ENCODE assay signal across 9 cellular contexts in genomic region chr1:64505944-64506658, GRCh38. TPM values are rescaled to one million over a fixed set of nuclear protein-coding genes. Genes with fewer than 3 reads are reported as not detected.
DNase-seq lines count a peak whose midpoint lies in the region; ATAC-seq, FAIRE-seq and TF ChIP-seq lines count a peak whose summit lies in the region.
"Had no signal": no experiment of that assay in that cellular context is flagged by ENCODE, and none has a peak within 500 bp of the region (broad histone marks: within the 10 kb centered on the region; RNA-seq: fewer than 3 reads in every experiment).

No MANE protein-coding gene starts in this region.

- H3K9me3 ChIP-seq in endothelial cell of umbilical vein (replicated peaks; ENCODE audit: control insufficient read depth, insufficient read depth, low read length) (no peaks in the 10 kb centered on the region), neural progenitor cell (ENCODE audit: low read depth) (no peaks in the 10 kb centered on the region)

- no peak overlapping the region for H3K27ac ChIP-seq in endothelial cell of umbilical vein (ENCODE audit: insufficient read depth, low read depth, low read length)
- no peak overlapping the region for H3K27ac ChIP-seq in neural progenitor cell

- no peaks in the 10 kb centered on the region for H3K27me3 ChIP-seq in endothelial cell of umbilical vein (ENCODE audit: control insufficient read depth in 2 of 2, insufficient read depth in 2 of 2, low read length in 2 of 2)
- no peaks in the 10 kb centered on the region for H3K27me3 ChIP-seq in neural progenitor cell

- peak overlapping the region; percentile 57 for H2AFZ ChIP-seq in endothelial cell of umbilical vein (ENCODE audit: low read depth, low read length)
- H2AFZ ChIP-seq in neural progenitor cell (replicated peaks): no peak overlapping the region

- H3K4me1 Mint-ChIP-seq in neural progenitor cell: peaks cover 94% of the 10 kb centered on the region

- TF ChIP-seq POLR2A in endothelial cell of umbilical vein (IDR thresholded peaks at IDR 0.05; ENCODE audit: low read depth, low read length): no peak

- TF ChIP-seq CTCF in endothelial cell of umbilical vein (IDR thresholded peaks at IDR 0.05; ENCODE audit: extremely low read depth in 1 of 2, insufficient read depth in 1 of 2, low read depth in 1 of 2, low read length in 2 of 2): no peak
- no peak for TF ChIP-seq CTCF in neural progenitor cell (IDR thresholded peaks at IDR 0.05)
- TF ChIP-seq CTCF in GM13977 (IDR thresholded peaks at IDR 0.05; ENCODE audit: extremely low read depth, insufficient read depth, missing control alignments): no peak

- H3K9me3 Mint-ChIP-seq in neural progenitor cell: no peaks in the 10 kb centered on the region

- peak overlapping the region; percentile 80 for H3K4me3 Mint-ChIP-seq in neural progenitor cell

- in situ Hi-C loops in GM13977 (cut with MboI; ENCODE audit: low pct_unique_long_range_greater_than_20kb, low sequenced_read_pairs, unreplicated experiment): no loop called here

- H3F3A ChIP-seq in neural progenitor cell (ENCODE audit: low read depth): peaks cover 40% of the 10 kb centered on the region

- FAIRE-seq in endothelial cell of umbilical vein (lab: Jason Lieb, UNC): no peak

- DNase-seq in stimulated activated naive CD4-positive, alpha-beta T cell (lab: John Stamatoyannopoulos, UW): peak; percentile 20 to 74 (median 56)
- DNase-seq in stimulated activated naive CD4-positive, alpha-beta T cell treated with Interleukin-2 at 50 U/mL for 16 hours (lab: John Stamatoyannopoulos, UW): no peak
- peak; percentile 37 for DNase-seq in activated CD4-positive, CD25-positive, alpha-beta regulatory T cell treated with anti-CD3 and anti-CD28 coated beads, Interleukin-2, amount 50 U/mL, for 72 hours
- DNase-seq in endothelial cell of umbilical vein (ENCODE audit: low read depth, low spot score): no peak
- no peak for DNase-seq in neural progenitor cell (ENCODE audit: low spot score)
- no peak for DNase-seq in C1 segment of cervical spinal cord (lab: John Stamatoyannopoulos, UW)
- DNase-seq in GM13977 (ENCODE audit: low spot score): no peak
- DNase-seq: DND-41 had no signal

- BruUV-seq in endothelial cell of umbilical vein (replicated peaks; lab: Mats Ljungman, UMichigan): no TSS peak

- H3K4me3 ChIP-seq in endothelial cell of umbilical vein (replicated peaks in 1 of 3; ENCODE audit: insufficient read depth in 1 of 3, low read depth in 1 of 3, low read length in 3 of 3) (peak overlapping the region in 1 of 3 experiments; percentile 41), neural progenitor cell (peak overlapping the region; percentile 42)

- H3K4me1 ChIP-seq in endothelial cell of umbilical vein (ENCODE audit: control insufficient read depth, extremely low read depth, insufficient read depth, low read length) (peaks cover 20% of the 10 kb centered on the region), neural progenitor cell (peaks cover 78% of the 10 kb centered on the region)

- H3K79me2 ChIP-seq in endothelial cell of umbilical vein (ENCODE audit: control insufficient read depth, insufficient read depth, low read length) (no peaks in the 10 kb centered on the region), neural progenitor cell (ENCODE audit: low read depth) (peaks cover 94% of the 10 kb centered on the region)

- H3K4me2 ChIP-seq in endothelial cell of umbilical vein (ENCODE audit: insufficient read depth, low read length) (peak overlapping the region; percentile 21), neural progenitor cell (peak overlapping the region; percentile 83)

- POLR2A ChIA-PET in endothelial cell of umbilical vein (lab: Charles Lee): no interaction called here

- no peaks in the 10 kb centered on the region for H3K36me3 ChIP-seq in endothelial cell of umbilical vein (ENCODE audit: control insufficient read depth in 2 of 2, extremely low read depth in 1 of 2, insufficient read depth in 2 of 2, low read length in 2 of 2)
- H3K36me3 ChIP-seq in neural progenitor cell: no peaks in the 10 kb centered on the region

- H3K9me1 ChIP-seq in endothelial cell of umbilical vein (replicated peaks; ENCODE audit: control insufficient read depth, extremely low read depth, insufficient read depth, low read length): no peaks in the 10 kb centered on the region

- H3K27ac Mint-ChIP-seq in neural progenitor cell: peak overlapping the region; percentile 95

- CTCF ChIA-PET in endothelial cell of umbilical vein (lab: Charles Lee): interaction anchor here (1.3 to 1.4 kb wide), 2 partner anchors 11 kb away, joined by 3 to 5 read pairs; no protein-coding TSS in a partner anchor

- no peak overlapping the region for H3K9ac ChIP-seq in endothelial cell of umbilical vein (replicated peaks; ENCODE audit: extremely low read depth, insufficient read depth, low read length)
- H3K9ac ChIP-seq in neural progenitor cell: no peak overlapping the region

- no peak for ATAC-seq in HG02610 (IDR thresholded peaks at IDR 0.05; ENCODE audit: unreplicated experiment)

- H4K20me1 ChIP-seq in endothelial cell of umbilical vein (replicated peaks; ENCODE audit: control insufficient read depth, extremely low read depth, insufficient read depth, low read length) (no peaks in the 10 kb centered on the region), neural progenitor cell (ENCODE audit: low read depth) (peaks cover 27% of the 10 kb centered on the region)

- H3K27me3 Mint-ChIP-seq in neural progenitor cell (ENCODE audit: insufficient read depth, low read depth): no peaks in the 10 kb centered on the region

- H3K36me3 Mint-ChIP-seq in neural progenitor cell: peaks cover 10% of the 10 kb centered on the region

- intact Hi-C loops in endothelial cell of umbilical vein (cut with micrococcal nuclease): no loop called here

- dilution Hi-C loops in endothelial cell of umbilical vein (cut with MboI; ENCODE audit: extremely low pct_ligation_motif_present, low sequenced_read_pairs): no loop called here

TF ChIP-seq in endothelial cell of umbilical vein, 7 proteins besides CTCF, POLR2A, EP300 and RAD21:
- TF ChIP-seq MYC (IDR thresholded peaks at IDR 0.05; ENCODE audit: low read depth, low read length): no peak
- no peak for TF ChIP-seq MAX (IDR thresholded peaks at IDR 0.05; ENCODE audit: insufficient read depth, insufficient read length)
- no peak for TF ChIP-seq POLR2AphosphoS5 (IDR thresholded peaks at IDR 0.05; ENCODE audit: insufficient read depth, low read depth, low read length)
- TF ChIP-seq EZH2 (IDR thresholded peaks at IDR 0.05; ENCODE audit: borderline replicate concordance, low read depth, low read length, severe bottlenecking): no peak
- no peak for TF ChIP-seq FOS (IDR thresholded peaks at IDR 0.05; ENCODE audit: borderline replicate concordance, insufficient read depth, low read length)
- TF ChIP-seq GATA2 (IDR thresholded peaks at IDR 0.05; ENCODE audit: insufficient read depth, insufficient read length, low read depth, low read length): no peak
- TF ChIP-seq JUN (IDR thresholded peaks at IDR 0.05; ENCODE audit: borderline replicate concordance, insufficient read depth, insufficient read length, low read depth): no peak

RNA-seq across cellular contexts. Expression of gene CACHD1, which starts 36.2 kb away (rescaled TPM):
- 8.7 and 9.3 TPM in 2 replicates for total RNA-seq in endothelial cell of umbilical vein
- polyA plus RNA-seq in endothelial cell of umbilical vein: 2.1 and 3.6 TPM in 2 replicates
- 2.6 and 3.0 TPM in 2 replicates for polyA plus RNA-seq in endothelial cell of umbilical vein (2011; cell fraction: cytosol; rRNA removed)
- polyA plus RNA-seq in endothelial cell of umbilical vein (2011; cell fraction: nucleus; rRNA removed): 8.9 and 9.0 TPM in 2 replicates
- 4.8 and 7.0 TPM in 2 replicates for polyA plus RNA-seq in endothelial cell of umbilical vein (2012)
- polyA minus RNA-seq in endothelial cell of umbilical vein: 8.9 and 12.7 TPM in 2 replicates
- polyA minus RNA-seq in endothelial cell of umbilical vein (2011; cell fraction: cytosol; rRNA and poly(A)+ RNA removed): not detected
- polyA minus RNA-seq in endothelial cell of umbilical vein (2011; cell fraction: nucleus; rRNA and poly(A)+ RNA removed): 10.9 and 17.8 TPM in 2 replicates
- total RNA-seq in neural progenitor cell (ENCODE audit: low replicate concordance): 49.9 and 61.0 TPM in 2 replicates

Comparison
In these comparisons a context has a peak if more than half of its experiments do, and no peak if none do; other contexts are left out.
1. DNase-seq: peak in stimulated activated naive CD4-positive, alpha-beta T cell (6 of 6) and activated CD4-positive, CD25-positive, alpha-beta regulatory T cell treated with anti-CD3 and anti-CD28 coated beads, Interleukin-2, amount 50 U/mL, for 72 hours (single experiment); none in stimulated activated naive CD4-positive, alpha-beta T cell treated with Interleukin-2 at 50 U/mL for 16 hours (single experiment), endothelial cell of umbilical vein (single experiment), neural progenitor cell (single experiment), C1 segment of cervical spinal cord (0 of 14) and GM13977 (single experiment).